ENCODE assay signal across 18 cellular contexts in genomic region chr3:108380128-108380795, GRCh38.
"Had no signal": no experiment of that assay in that cellular context is flagged by ENCODE, and none has a peak within 500 bp of the region (broad histone marks: within the 10 kb centered on the region; RNA-seq: fewer than 3 reads in every experiment).

No MANE protein-coding gene starts in this region.

- ATAC-seq: activated naive CD4-positive, alpha-beta T cell treated with anti-CD3 and anti-CD28 coated beads, Interleukin-2, amount 50 U/mL, for 72 hours; activated T-cell treated with anti-CD3 and anti-CD28 coated beads, Interleukin-2, amount 50 U/mL, for 72 hours; left lung; pancreas; stimulated activated memory B cell treated with anti-CD40 and anti-IgM and Interleukin-4, amounts not matched to agents 10 μg/mL and 1 μg/mL and 100 μg/mL, for 72 hours had no signal

- H3K27me3 ChIP-seq: esophagus muscularis mucosa, left lung, pancreas had no signal

- H3K4me1 ChIP-seq: esophagus muscularis mucosa, left lung had no signal

- H3K4me3 ChIP-seq: coronary artery, esophagus muscularis mucosa, left lung, pancreas had no signal

- H3K27ac ChIP-seq: coronary artery, esophagus muscularis mucosa, left lung, pancreas had no signal

- DNase-seq: activated B cell treated with CpG ODN at 0.5 μM for 24 hours; activated CD4-positive, alpha-beta T cell treated with anti-CD3 and anti-CD28 coated beads for 48 hours; activated CD8-positive, alpha-beta memory T cell treated with anti-CD3 and anti-CD28 coated beads, Interleukin-2, amount 50 U/mL, for 48 hours; activated gamma-delta T cell; activated T-cell treated with anti-CD3 and anti-CD28 coated beads, Interleukin-2, amount 50 U/mL, for 72 hours; amniotic stem cell; central memory CD4-positive, alpha-beta T cell; hippocampal formation; left lung; mammary epithelial cell; naive B cell; pancreas; stimulated activated CD4-positive, alpha-beta T cell treated with anti-CD3 and anti-CD28 coated beads, Interleukin-12 subunit alpha, Interleukin-12 subunit beta, amount 100 ng/mL, for 4 hours; stimulated activated CD4-positive, alpha-beta T cell treated with anti-CD3 and anti-CD28 coated beads, Interleukin-2, amount 100 ng/mL, for 24 hours had no signal

- H3K36me3 ChIP-seq: esophagus muscularis mucosa, left lung, pancreas had no signal

- H3K9me3 ChIP-seq: esophagus muscularis mucosa, left lung, pancreas had no signal
